1 cellular context compared by ENCODE assay signal in the genomic region with DNA sequence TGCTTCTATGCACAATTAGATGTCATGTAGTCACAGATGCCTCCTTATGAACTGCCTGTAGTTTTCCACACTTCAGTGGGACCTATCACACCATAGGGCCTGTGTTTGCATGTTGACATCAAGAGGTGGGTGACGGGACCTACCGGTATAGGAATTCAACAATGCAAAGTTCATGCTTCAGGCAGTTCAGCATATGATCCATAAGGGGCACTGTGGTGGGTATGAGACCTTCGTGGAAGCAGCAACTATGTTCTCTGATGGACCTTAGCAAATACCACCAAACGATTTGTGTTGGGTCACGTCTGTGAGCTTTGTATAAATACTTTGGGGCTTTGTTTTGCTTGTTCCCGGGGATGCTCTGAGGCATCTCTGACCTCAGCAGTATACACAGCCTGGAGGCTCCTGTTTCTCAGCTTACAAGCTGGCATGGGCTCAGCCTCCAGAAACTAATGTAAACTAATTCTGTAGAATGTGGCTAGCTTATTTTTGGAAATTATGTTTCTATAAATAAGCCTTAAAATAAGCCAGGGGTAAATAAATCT.
TF ChIP-seq lines count a peak whose summit lies in the region.

No MANE protein-coding gene starts in this region.

TF ChIP-seq in GM23338, 12 proteins besides CTCF, POLR2A, EP300 and RAD21:
- TF ChIP-seq, protein P1, sequence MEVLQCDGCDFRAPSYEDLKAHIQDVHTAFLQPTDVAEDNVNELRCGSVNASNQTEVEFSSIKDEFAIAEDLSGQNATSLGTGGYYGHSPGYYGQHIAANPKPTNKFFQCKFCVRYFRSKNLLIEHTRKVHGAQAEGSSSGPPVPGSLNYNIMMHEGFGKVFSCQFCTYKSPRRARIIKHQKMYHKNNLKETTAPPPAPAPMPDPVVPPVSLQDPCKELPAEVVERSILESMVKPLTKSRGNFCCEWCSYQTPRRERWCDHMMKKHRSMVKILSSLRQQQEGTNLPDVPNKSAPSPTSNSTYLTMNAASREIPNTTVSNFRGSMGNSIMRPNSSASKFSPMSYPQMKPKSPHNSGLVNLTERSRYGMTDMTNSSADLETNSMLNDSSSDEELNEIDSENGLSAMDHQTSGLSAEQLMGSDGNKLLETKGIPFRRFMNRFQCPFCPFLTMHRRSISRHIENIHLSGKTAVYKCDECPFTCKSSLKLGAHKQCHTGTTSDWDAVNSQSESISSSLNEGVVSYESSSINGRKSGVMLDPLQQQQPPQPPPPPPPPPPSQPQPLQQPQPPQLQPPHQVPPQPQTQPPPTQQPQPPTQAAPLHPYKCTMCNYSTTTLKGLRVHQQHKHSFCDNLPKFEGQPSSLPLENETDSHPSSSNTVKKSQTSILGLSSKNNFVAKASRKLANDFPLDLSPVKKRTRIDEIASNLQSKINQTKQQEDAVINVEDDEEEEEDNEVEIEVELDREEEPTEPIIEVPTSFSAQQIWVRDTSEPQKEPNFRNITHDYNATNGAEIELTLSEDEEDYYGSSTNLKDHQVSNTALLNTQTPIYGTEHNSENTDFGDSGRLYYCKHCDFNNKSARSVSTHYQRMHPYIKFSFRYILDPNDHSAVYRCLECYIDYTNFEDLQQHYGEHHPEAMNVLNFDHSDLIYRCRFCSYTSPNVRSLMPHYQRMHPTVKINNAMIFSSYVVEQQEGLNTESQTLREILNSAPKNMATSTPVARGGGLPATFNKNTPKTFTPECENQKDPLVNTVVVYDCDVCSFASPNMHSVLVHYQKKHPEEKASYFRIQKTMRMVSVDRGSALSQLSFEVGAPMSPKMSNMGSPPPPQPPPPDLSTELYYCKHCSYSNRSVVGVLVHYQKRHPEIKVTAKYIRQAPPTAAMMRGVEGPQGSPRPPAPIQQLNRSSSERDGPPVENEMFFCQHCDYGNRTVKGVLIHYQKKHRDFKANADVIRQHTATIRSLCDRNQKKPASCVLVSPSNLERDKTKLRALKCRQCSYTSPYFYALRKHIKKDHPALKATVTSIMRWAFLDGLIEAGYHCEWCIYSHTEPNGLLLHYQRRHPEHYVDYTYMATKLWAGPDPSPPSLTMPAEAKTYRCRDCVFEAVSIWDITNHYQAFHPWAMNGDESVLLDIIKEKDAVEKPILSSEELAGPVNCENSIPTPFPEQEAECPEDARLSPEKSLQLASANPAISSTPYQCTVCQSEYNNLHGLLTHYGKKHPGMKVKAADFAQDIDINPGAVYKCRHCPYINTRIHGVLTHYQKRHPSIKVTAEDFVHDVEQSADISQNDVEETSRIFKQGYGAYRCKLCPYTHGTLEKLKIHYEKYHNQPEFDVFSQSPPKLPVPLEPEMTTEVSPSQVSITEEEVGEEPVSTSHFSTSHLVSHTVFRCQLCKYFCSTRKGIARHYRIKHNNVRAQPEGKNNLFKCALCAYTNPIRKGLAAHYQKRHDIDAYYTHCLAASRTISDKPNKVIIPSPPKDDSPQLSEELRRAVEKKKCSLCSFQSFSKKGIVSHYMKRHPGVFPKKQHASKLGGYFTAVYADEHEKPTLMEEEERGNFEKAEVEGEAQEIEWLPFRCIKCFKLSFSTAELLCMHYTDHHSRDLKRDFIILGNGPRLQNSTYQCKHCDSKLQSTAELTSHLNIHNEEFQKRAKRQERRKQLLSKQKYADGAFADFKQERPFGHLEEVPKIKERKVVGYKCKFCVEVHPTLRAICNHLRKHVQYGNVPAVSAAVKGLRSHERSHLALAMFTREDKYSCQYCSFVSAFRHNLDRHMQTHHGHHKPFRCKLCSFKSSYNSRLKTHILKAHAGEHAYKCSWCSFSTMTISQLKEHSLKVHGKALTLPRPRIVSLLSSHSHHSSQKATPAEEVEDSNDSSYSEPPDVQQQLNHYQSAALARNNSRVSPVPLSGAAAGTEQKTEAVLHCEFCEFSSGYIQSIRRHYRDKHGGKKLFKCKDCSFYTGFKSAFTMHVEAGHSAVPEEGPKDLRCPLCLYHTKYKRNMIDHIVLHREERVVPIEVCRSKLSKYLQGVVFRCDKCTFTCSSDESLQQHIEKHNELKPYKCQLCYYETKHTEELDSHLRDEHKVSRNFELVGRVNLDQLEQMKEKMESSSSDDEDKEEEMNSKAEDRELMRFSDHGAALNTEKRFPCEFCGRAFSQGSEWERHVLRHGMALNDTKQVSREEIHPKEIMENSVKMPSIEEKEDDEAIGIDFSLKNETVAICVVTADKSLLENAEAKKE (CRISPR knock-in tag; IDR thresholded peaks at IDR 0.05), result no peak
- TF ChIP-seq CREB1 (CRISPR knock-in tag; IDR thresholded peaks at IDR 0.05; ENCODE audit: low read depth), result no peak
- TF ChIP-seq ZNF114 (CRISPR knock-in tag; IDR thresholded peaks at IDR 0.05), result no peak
- TF ChIP-seq JUNB (IDR thresholded peaks at IDR 0.05; ENCODE audit: unreplicated experiment), result no peak
- no peak for TF ChIP-seq EZH2 (IDR thresholded peaks at IDR 0.05; ENCODE audit: low read depth, unreplicated experiment)
- TF ChIP-seq NANOG (IDR thresholded peaks at IDR 0.05; ENCODE audit: borderline replicate concordance), result no peak
- TF ChIP-seq, protein P2, sequence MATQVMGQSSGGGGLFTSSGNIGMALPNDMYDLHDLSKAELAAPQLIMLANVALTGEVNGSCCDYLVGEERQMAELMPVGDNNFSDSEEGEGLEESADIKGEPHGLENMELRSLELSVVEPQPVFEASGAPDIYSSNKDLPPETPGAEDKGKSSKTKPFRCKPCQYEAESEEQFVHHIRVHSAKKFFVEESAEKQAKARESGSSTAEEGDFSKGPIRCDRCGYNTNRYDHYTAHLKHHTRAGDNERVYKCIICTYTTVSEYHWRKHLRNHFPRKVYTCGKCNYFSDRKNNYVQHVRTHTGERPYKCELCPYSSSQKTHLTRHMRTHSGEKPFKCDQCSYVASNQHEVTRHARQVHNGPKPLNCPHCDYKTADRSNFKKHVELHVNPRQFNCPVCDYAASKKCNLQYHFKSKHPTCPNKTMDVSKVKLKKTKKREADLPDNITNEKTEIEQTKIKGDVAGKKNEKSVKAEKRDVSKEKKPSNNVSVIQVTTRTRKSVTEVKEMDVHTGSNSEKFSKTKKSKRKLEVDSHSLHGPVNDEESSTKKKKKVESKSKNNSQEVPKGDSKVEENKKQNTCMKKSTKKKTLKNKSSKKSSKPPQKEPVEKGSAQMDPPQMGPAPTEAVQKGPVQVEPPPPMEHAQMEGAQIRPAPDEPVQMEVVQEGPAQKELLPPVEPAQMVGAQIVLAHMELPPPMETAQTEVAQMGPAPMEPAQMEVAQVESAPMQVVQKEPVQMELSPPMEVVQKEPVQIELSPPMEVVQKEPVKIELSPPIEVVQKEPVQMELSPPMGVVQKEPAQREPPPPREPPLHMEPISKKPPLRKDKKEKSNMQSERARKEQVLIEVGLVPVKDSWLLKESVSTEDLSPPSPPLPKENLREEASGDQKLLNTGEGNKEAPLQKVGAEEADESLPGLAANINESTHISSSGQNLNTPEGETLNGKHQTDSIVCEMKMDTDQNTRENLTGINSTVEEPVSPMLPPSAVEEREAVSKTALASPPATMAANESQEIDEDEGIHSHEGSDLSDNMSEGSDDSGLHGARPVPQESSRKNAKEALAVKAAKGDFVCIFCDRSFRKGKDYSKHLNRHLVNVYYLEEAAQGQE (IDR thresholded peaks at IDR 0.05; ENCODE audit: unreplicated experiment), result no peak
- TF ChIP-seq, protein P3, sequence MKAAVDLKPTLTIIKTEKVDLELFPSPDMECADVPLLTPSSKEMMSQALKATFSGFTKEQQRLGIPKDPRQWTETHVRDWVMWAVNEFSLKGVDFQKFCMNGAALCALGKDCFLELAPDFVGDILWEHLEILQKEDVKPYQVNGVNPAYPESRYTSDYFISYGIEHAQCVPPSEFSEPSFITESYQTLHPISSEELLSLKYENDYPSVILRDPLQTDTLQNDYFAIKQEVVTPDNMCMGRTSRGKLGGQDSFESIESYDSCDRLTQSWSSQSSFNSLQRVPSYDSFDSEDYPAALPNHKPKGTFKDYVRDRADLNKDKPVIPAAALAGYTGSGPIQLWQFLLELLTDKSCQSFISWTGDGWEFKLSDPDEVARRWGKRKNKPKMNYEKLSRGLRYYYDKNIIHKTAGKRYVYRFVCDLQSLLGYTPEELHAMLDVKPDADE (IDR thresholded peaks at IDR 0.05), result no peak
- no peak for TF ChIP-seq POLR2AphosphoS5 (IDR thresholded peaks at IDR 0.05; ENCODE audit: low read depth)
- TF ChIP-seq EZH2phosphoT487 (IDR thresholded peaks at IDR 0.05; ENCODE audit: unreplicated experiment), result no peak
- TF ChIP-seq STAT1 (IDR thresholded peaks at IDR 0.05; ENCODE audit: unreplicated experiment), result no peak
- no peak for TF ChIP-seq ZNF331 (CRISPR knock-in tag; IDR thresholded peaks at IDR 0.05; ENCODE audit: low read depth)
TF ChIP-seq in GM23338: peak in this region for 0.
